15 cellular contexts compared by ENCODE assay signal in genomic region chr16:24775455-24775854, GRCh38. TPM values are rescaled to one million over a fixed set of nuclear protein-coding genes. Genes with fewer than 3 reads are reported as not detected.
DNase-seq lines count a peak whose midpoint lies in the region; ATAC-seq and TF ChIP-seq lines count a peak whose summit lies in the region.
"Had no signal": no experiment of that assay in that cellular context is flagged by ENCODE, and none has a peak within 500 bp of the region (broad histone marks: within the 10 kb centered on the region; RNA-seq: fewer than 3 reads in every experiment).

No MANE protein-coding gene starts in this region.

- DNase-seq in AG10803 (ENCODE audit: low read depth) (peak; percentile 52), T-helper 17 cell (no peak), fibroblast of peridontal ligament (ENCODE audit: extremely low read depth) (peak; percentile 64), prostate gland (ENCODE audit: low spot score) (peak; percentile 81), occipital lobe (lab: John Stamatoyannopoulos, UW) (no peak), NCI-H1694 (lab: John Stamatoyannopoulos, UW) (no peak)
- DNase-seq: activated CD8-positive, alpha-beta memory T cell treated with anti-CD3 and anti-CD28 coated beads, Interleukin-2, amount 10 ng/mL, durations not matched to agents 7 days and 5 days; effector CD8-positive, alpha-beta T cell; stimulated activated CD4-positive, alpha-beta T cell treated with anti-CD3 and anti-CD28 coated beads, Interleukin-1b, Interleukin-23, amount 100 ng/mL, for 48 hours; T-helper 9 cell had no signal

- no peaks in the 10 kb centered on the region for H3K9me3 ChIP-seq in T-helper 17 cell (ENCODE audit: control insufficient read depth, low read length, poor library complexity, severe bottlenecking)
- H3K9me3 ChIP-seq in prostate gland = no peaks in the 10 kb centered on the region

- no peaks in the 10 kb centered on the region for H3K36me3 ChIP-seq in prostate gland

- H3K4me3 ChIP-seq in AG10803 (ENCODE audit: low read length) = no peak overlapping the region
- H3K4me3 ChIP-seq in prostate gland = no peak overlapping the region
- H3K4me3 ChIP-seq: BLaER1 treated with 17β-estradiol and CSF1 and Interleukin-3, amounts not matched to agents 10 nM and 100 nM had no signal

- H3K4me1 Mint-ChIP-seq in T-helper 17 cell = peaks cover 34% of the 10 kb centered on the region

- no peaks in the 10 kb centered on the region for H3K27me3 Mint-ChIP-seq in T-helper 17 cell
- H3K27me3 Mint-ChIP-seq: activated CD8-positive, alpha-beta memory T cell treated with anti-CD3 and anti-CD28 coated beads, Interleukin-2, amount 10 ng/mL, durations not matched to agents 7 days and 5 days; memory B cell had no signal

- TF ChIP-seq POLR2A in prostate gland (IDR thresholded peaks at IDR 0.05) = no peak

- H3K36me3 Mint-ChIP-seq in T-helper 17 cell (ENCODE audit: low read depth) = peaks cover 11% of the 10 kb centered on the region

- intact Hi-C loops in prostate gland (cut with DNase I) = no loop called here

- H3K27me3 ChIP-seq in prostate gland (replicated peaks; ENCODE audit: insufficient read depth) = no peaks in the 10 kb centered on the region
- H3K27me3 ChIP-seq: BLaER1 treated with 17β-estradiol and CSF1 and Interleukin-3, amounts not matched to agents 10 nM and 100 nM had no signal

- H3K4me1 ChIP-seq in prostate gland (replicated peaks) = peaks cover 3% of the 10 kb centered on the region
- H3K4me1 ChIP-seq: BLaER1 treated with 17β-estradiol and CSF1 and Interleukin-3, amounts not matched to agents 10 nM and 100 nM had no signal

- ATAC-seq in T-helper 17 cell (no peak), HG03175 (IDR thresholded peaks at IDR 0.05; ENCODE audit: unreplicated experiment) (no peak), GM19395 (IDR thresholded peaks at IDR 0.05; ENCODE audit: unreplicated experiment) (no peak)
- ATAC-seq: activated CD8-positive, alpha-beta memory T cell treated with anti-CD3 and anti-CD28 coated beads, Interleukin-2, amount 10 ng/mL, durations not matched to agents 7 days and 5 days; HCT116 had no signal

- peak overlapping the region; percentile 84 for H3K27ac Mint-ChIP-seq in T-helper 17 cell
- H3K27ac Mint-ChIP-seq: activated CD8-positive, alpha-beta memory T cell treated with anti-CD3 and anti-CD28 coated beads, Interleukin-2, amount 10 ng/mL, durations not matched to agents 7 days and 5 days; memory B cell had no signal

- TF ChIP-seq CTCF in AG10803 (conservative IDR thresholded peaks at IDR 0.05; ENCODE audit: low read length) (no peak), prostate gland (IDR thresholded peaks at IDR 0.05) (no peak)

- no peak overlapping the region for H3K4me3 Mint-ChIP-seq in T-helper 17 cell
- H3K4me3 Mint-ChIP-seq: activated CD8-positive, alpha-beta memory T cell treated with anti-CD3 and anti-CD28 coated beads, Interleukin-2, amount 10 ng/mL, durations not matched to agents 7 days and 5 days; memory B cell had no signal

- no peak overlapping the region for H3K27ac ChIP-seq in prostate gland
- H3K27ac ChIP-seq: BLaER1 treated with 17β-estradiol and CSF1 and Interleukin-3, amounts not matched to agents 10 nM and 100 nM had no signal

RNA-seq across cellular contexts. Expression of gene TNRC6A, which starts 46.0 kb away (rescaled TPM):
- total RNA-seq in T-helper 17 cell (10 to 100 TPM; 71.5 to 72.1 TPM), prostate gland (10 to 100 TPM; 37.5 to 65.5 TPM), occipital lobe (68.0 TPM)

Comparison
In these comparisons a context has a peak if more than half of its experiments do, and no peak if none do; other contexts are left out.
1. DNase-seq: peak in AG10803 (single experiment), fibroblast of peridontal ligament (single experiment) and prostate gland (single experiment); none in T-helper 17 cell (0 of 3), occipital lobe (single experiment) and NCI-H1694 (single experiment).